Comparison of ENCODE assay signal across 28 cellular contexts in the genomic region with DNA sequence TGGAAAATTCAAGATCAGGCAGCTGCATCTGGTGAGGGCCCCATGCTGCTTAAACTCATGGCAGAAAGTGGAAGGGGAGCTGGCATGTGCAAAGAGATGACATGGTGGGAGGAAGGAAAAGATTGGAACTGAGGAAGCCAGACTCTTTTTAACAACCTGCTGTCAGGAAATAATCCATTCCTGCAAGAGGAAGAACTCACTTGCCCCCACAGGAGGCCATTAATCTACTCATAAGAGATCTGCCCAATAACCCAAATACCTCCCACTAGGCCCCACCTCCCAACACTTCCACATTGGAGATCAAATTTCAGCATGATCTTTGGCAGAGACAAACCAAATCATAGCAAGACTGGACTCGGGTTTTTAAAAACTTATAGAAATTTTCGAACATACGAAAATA.
DNase-seq lines count a peak whose midpoint lies in the region; ATAC-seq, FAIRE-seq and TF ChIP-seq lines count a peak whose summit lies in the region.
"Had no signal": no experiment of that assay in that cellular context is flagged by ENCODE, and none has a peak within 500 bp of the region (broad histone marks: within the 10 kb centered on the region; RNA-seq: fewer than 3 reads in every experiment).

No MANE protein-coding gene starts in this region.

- no peaks in the 10 kb centered on the region for H3K9me1 ChIP-seq in K562 (ENCODE audit: control insufficient read depth, insufficient read depth, low read length)

- no peaks in the 10 kb centered on the region for H4K20me1 ChIP-seq in GM23248 (ENCODE audit: insufficient read depth)
- H4K20me1 ChIP-seq in K562 (replicated peaks; ENCODE audit: control insufficient read depth, insufficient read depth, low read length) = no peaks in the 10 kb centered on the region

- H3K9ac ChIP-seq in GM23248 (no peak overlapping the region), K562 (ENCODE audit: insufficient read depth in 1 of 2, low read depth in 2 of 2, low read length in 2 of 2) (no peak overlapping the region)
- H3K9ac ChIP-seq: KMS-11 had no signal

- POLR2A ChIA-PET in K562 (lab: Yijun Ruan, JAX) = no interaction called here
- POLR2A ChIA-PET in CD4-positive, alpha-beta memory T cell (lab: Charles Lee; ENCODE audit: partially characterized antibody) = no interaction called here

- TF ChIP-seq EP300 in K562 (IDR thresholded peaks at IDR 0.05; ENCODE audit: low read length) = no peak

- H3K9me3 ChIP-seq in GM23248 (ENCODE audit: low read depth) (no peaks in the 10 kb centered on the region), K562 (replicated peaks; ENCODE audit: control insufficient read depth, insufficient read depth, low read depth, low read length) (no peaks in the 10 kb centered on the region), heart right ventricle (no peaks in the 10 kb centered on the region)
- no peaks in the 10 kb centered on the region for H3K9me3 ChIP-seq in CD4-positive, alpha-beta memory T cell (ENCODE audit: control insufficient read depth in 1 of 2, low read length in 2 of 2)
- H3K9me3 ChIP-seq: SJCRH30 had no signal

- H3K9me2 ChIP-seq in GM23248 (ENCODE audit: insufficient read depth) = no peaks in the 10 kb centered on the region

- no peaks in the 10 kb centered on the region for H3K27me3 Mint-ChIP-seq in HFFc6 (ENCODE audit: insufficient read depth)
- H3K27me3 Mint-ChIP-seq in CD4-positive, alpha-beta memory T cell = peaks cover 3 to 9% of the 10 kb centered on the region in 2 donors

- H3K9me3 Mint-ChIP-seq in HFFc6 = no peaks in the 10 kb centered on the region
- no peaks in the 10 kb centered on the region for H3K9me3 Mint-ChIP-seq in CD4-positive, alpha-beta memory T cell
- H3K9me3 Mint-ChIP-seq: T-cell; T-helper 2 cell treated with Interferon-gamma antibody and Interleukin-4, amounts not matched to agents 5 μg/mL and 100 μg/mL, for 36 hours had no signal

- CTCF ChIA-PET in K562 (lab: Yijun Ruan, JAX; ENCODE audit: low intra/inter-chr PET ratio) = interaction anchor here (1.0 kb wide), 1 partner anchor 10 kb away, joined by 5 read pairs; no protein-coding TSS in a partner anchor
- CTCF ChIA-PET in CD4-positive, alpha-beta memory T cell (lab: Charles Lee; ENCODE audit: partially characterized antibody) = interaction anchor here (2.4 to 7.7 kb wide), 2 partner anchors 8 to 11 kb away, joined by 10 to 89 read pairs; no protein-coding TSS in a partner anchor

- no peaks in the 10 kb centered on the region for H3K27me3 ChIP-seq in GM23248 (replicated peaks; ENCODE audit: insufficient read depth)
- H3K27me3 ChIP-seq in K562 (ENCODE audit: control insufficient read depth in 2 of 2, insufficient read depth in 2 of 2, low read length in 2 of 2) = no peaks in the 10 kb centered on the region
- no peaks in the 10 kb centered on the region for H3K27me3 ChIP-seq in CD4-positive, alpha-beta memory T cell (ENCODE audit: insufficient read depth, low read length)
- peaks cover 0 to 8% (median under 1%) of the 10 kb centered on the region in 7 donors for H3K27me3 ChIP-seq in heart right ventricle
- H3K27me3 ChIP-seq: SJCRH30 had no signal

- intact Hi-C loops in K562 (cut with micrococcal nuclease) = no loop called here
- intact Hi-C loops in CD4-positive, alpha-beta memory T cell (cut with micrococcal nuclease) = no loop called here
- intact Hi-C loops in heart right ventricle (cut with DNase I) = loop anchor here in 1 of 10 donors (10.0 kb wide), 1 partner anchor 923 kb away; no protein-coding TSS in a partner anchor

- no peak for TF ChIP-seq POLR2A in K562 (conservative IDR thresholded peaks at IDR 0.05)

- peak overlapping the region; percentile 93 for H3K27ac Mint-ChIP-seq in HFFc6
- peak overlapping the region in 1 of 7 donors; percentile 62 for H3K27ac Mint-ChIP-seq in CD4-positive, alpha-beta memory T cell
- H3K27ac Mint-ChIP-seq: B cell; T-cell; T-helper 2 cell treated with Interferon-gamma antibody and Interleukin-4, amounts not matched to agents 5 μg/mL and 100 μg/mL, for 36 hours had no signal

- no TSS peak for BruUV-seq in K562 (replicated peaks; lab: Mats Ljungman, UMichigan)

- H3K4me1 Mint-ChIP-seq in HFFc6 (ENCODE audit: low read depth) = peaks cover 99% of the 10 kb centered on the region
- no peaks in the 10 kb centered on the region for H3K4me1 Mint-ChIP-seq in CD4-positive, alpha-beta memory T cell
- H3K4me1 Mint-ChIP-seq: B cell had no signal

- peak overlapping the region; percentile 26; the same call in 1 of the 2 replicates for H3K4me3 Mint-ChIP-seq in HFFc6
- no peak overlapping the region for H3K4me3 Mint-ChIP-seq in CD4-positive, alpha-beta memory T cell
- H3K4me3 Mint-ChIP-seq: B cell; T-cell; T-helper 2 cell treated with Interferon-gamma antibody and Interleukin-4, amounts not matched to agents 5 μg/mL and 100 μg/mL, for 36 hours had no signal

- WGBS in GM23248 (ENCODE audit: low coverage in 1 of 2, low lambda C conversion rate in 2 of 2, missing lambda C conversion rate in 2 of 2), 2 experiments = 79 to 83% methylated on average over 3 of the region's 3 CpGs
- 19% methylated on average over 3 of the region's 3 CpGs for WGBS in K562 (ENCODE audit: insufficient coverage, low coverage, missing lambda C conversion rate)
- 83 to 90% methylated on average over 3 of the region's 3 CpGs for WGBS in heart right ventricle, 2 donors

- TF ChIP-seq CTCF in HFFc6 (IDR thresholded peaks at IDR 0.05) (no peak), K562 (IDR thresholded peaks at IDR 0.05 in 2 of 3, conservative IDR thresholded peaks at IDR 0.05 in 1 of 3; ENCODE audit: insufficient read depth in 2 of 3, low read depth in 1 of 3, low read length in 3 of 3) (no peak), heart right ventricle (IDR thresholded peaks at IDR 0.05) (no peak)

- H2AFZ ChIP-seq in GM23248 = no peak overlapping the region
- H2AFZ ChIP-seq in K562 (ENCODE audit: low read depth, low read length) = peak overlapping the region; percentile 69

- H3K36me3 Mint-ChIP-seq in HFFc6 (ENCODE audit: low read depth) = no peaks in the 10 kb centered on the region
- H3K36me3 Mint-ChIP-seq in CD4-positive, alpha-beta memory T cell = no peaks in the 10 kb centered on the region
- H3K36me3 Mint-ChIP-seq: T-cell had no signal

- peaks cover 82% of the 10 kb centered on the region for H3K4me1 ChIP-seq in GM23248 (ENCODE audit: insufficient read depth)
- peaks cover 6 to 28% of the 10 kb centered on the region in 2 experiments; a peak in 4 of 5 replicates for H3K4me1 ChIP-seq in K562 (replicated peaks in 1 of 2; ENCODE audit: control insufficient read depth in 2 of 2, insufficient read depth in 2 of 2, low read length in 2 of 2)
- no peaks in the 10 kb centered on the region for H3K4me1 ChIP-seq in CD4-positive, alpha-beta memory T cell (ENCODE audit: insufficient read depth, low read length)
- no peaks in the 10 kb centered on the region for H3K4me1 ChIP-seq in heart right ventricle

- H3K36me3 ChIP-seq in GM23248 (ENCODE audit: low read depth) = no peaks in the 10 kb centered on the region
- H3K36me3 ChIP-seq in K562 (ENCODE audit: control insufficient read depth, insufficient read depth, low read length) = no peaks in the 10 kb centered on the region
- no peaks in the 10 kb centered on the region for H3K36me3 ChIP-seq in CD4-positive, alpha-beta memory T cell (ENCODE audit: insufficient read depth, low read length)
- H3K36me3 ChIP-seq in heart right ventricle = no peaks in the 10 kb centered on the region
- H3K36me3 ChIP-seq: SJCRH30 had no signal

- H3K27ac ChIP-seq in GM23248 (peak overlapping the region; percentile 42; the same call in 1 of the 2 replicates), K562 (ENCODE audit: extremely low read depth, low read depth, low read length) (peak overlapping the region; percentile 11; the same call in 1 of the 3 replicates), heart right ventricle (no peak overlapping the region)
- H3K27ac ChIP-seq in CD4-positive, alpha-beta memory T cell (ENCODE audit: low read depth, low read length) = no peak overlapping the region
- H3K27ac ChIP-seq: C4-2B, KMS-11, SJCRH30 had no signal

- TF ChIP-seq RAD21 in K562 (CRISPR knock-in tag; conservative IDR thresholded peaks at IDR 0.05 in 1 of 2, IDR thresholded peaks at IDR 0.05 in 1 of 2) = no peak

- H3K79me2 ChIP-seq in GM23248 (ENCODE audit: insufficient read depth) = no peaks in the 10 kb centered on the region
- H3K79me2 ChIP-seq in K562 (ENCODE audit: control insufficient read depth, insufficient read depth, low read length) = no peaks in the 10 kb centered on the region

- peak; percentile 12 for DNase-seq in GM23248
- DNase-seq in HFFc6 = peak; percentile 17
- DNase-seq in NCI-H82 (lab: John Stamatoyannopoulos, UW) = peak; percentile 82
- DNase-seq in K562 (ENCODE audit: extremely low read depth in 1 of 4, low spot score in 3 of 4) = peak in 1 of 4 experiments; percentile 53
- DNase-seq in CD4-positive, alpha-beta memory T cell = no peak
- DNase-seq in GF-D8 (lab: John Stamatoyannopoulos, UW) = no peak
- DNase-seq in heart right ventricle = no peak
- DNase-seq in RCC 7860 (ENCODE audit: low spot score) = no peak
- DNase-seq: Calu3, GOT3, NCI-H1048, NCI-H1417, NCI-H1694, NCI-H2029 treated with DMSO at 0.1 percent for 48 hours, NCI-H2171, NCI-H526 treated with DMSO at 0.1 percent for 48 hours, T-cell had no signal

- in situ Hi-C loops in GM23248 (cut with MboI) (no loop called here), K562 (cut with MboI) (loop anchor here (25.0 kb wide), 1 partner anchor 916 kb away; no protein-coding TSS in a partner anchor)

- H3K4me2 ChIP-seq in GM23248 (ENCODE audit: unreplicated experiment) (peak overlapping the region; percentile 46), K562 (ENCODE audit: insufficient read depth, low read length) (no peak overlapping the region)
- H3K4me2 ChIP-seq: KMS-11 had no signal

- peaks cover 91% of the 10 kb centered on the region for H3F3A ChIP-seq in GM23248 (ENCODE audit: insufficient read depth)

- ATAC-seq in K562 (peak; percentile 69), heart right ventricle (no peak)
- ATAC-seq: GM12878, HCT116, PC-3, Right ventricle myocardium inferior, T-cell had no signal

- no peak overlapping the region for H3K4me3 ChIP-seq in GM23248
- H3K4me3 ChIP-seq in K562 = no peak overlapping the region
- no peak overlapping the region for H3K4me3 ChIP-seq in CD4-positive, alpha-beta memory T cell (ENCODE audit: low read length in 2 of 2)
- no peak overlapping the region for H3K4me3 ChIP-seq in heart right ventricle
- H3K4me3 ChIP-seq: GM12878, SJCRH30 had no signal

- peak; percentile 58 for FAIRE-seq in K562 (lab: Jason Lieb, UNC)
- no peak for FAIRE-seq in RCC 7860 (lab: Jason Lieb, UNC)
- FAIRE-seq: G401.6, GM12878, HTR-8/SVneo had no signal

TF ChIP-seq in K562, 482 proteins besides CTCF, POLR2A, EP300 and RAD21 (continues in another document):
- TF ChIP-seq HEY1 (CRISPR knock-in tag; IDR thresholded peaks at IDR 0.05; ENCODE audit: borderline replicate concordance) = no peak
- no peak for TF ChIP-seq RBM22 (IDR thresholded peaks at IDR 0.05; ENCODE audit: low read depth, low read length, poor library complexity, severe bottlenecking)
- TF ChIP-seq HMG20B (CRISPR knock-in tag; IDR thresholded peaks at IDR 0.05) = no peak
- TF ChIP-seq ETV6 (IDR thresholded peaks at IDR 0.05; ENCODE audit: borderline replicate concordance in 1 of 2, low read depth in 2 of 2, low read length in 1 of 2) = no peak
- TF ChIP-seq ETV6 (CRISPR knock-in tag; IDR thresholded peaks at IDR 0.05; ENCODE audit: borderline replicate concordance) = no peak
- 0 out of 2 replicates have a peak, but pooled peaks have one; percentile 7 for TF ChIP-seq SNIP1 (IDR thresholded peaks at IDR 0.05; ENCODE audit: low read depth)

Comparison
In these comparisons a context has a peak if more than half of its experiments do, and no peak if none do; other contexts are left out.
1. DNase-seq: peak in GM23248 (single experiment), HFFc6 (single experiment) and NCI-H82 (single experiment); none in CD4-positive, alpha-beta memory T cell (0 of 5), GF-D8 (single experiment), heart right ventricle (0 of 2) and RCC 7860 (single experiment).
2. H3K27ac ChIP-seq: peak in GM23248 (single experiment) and K562 (single experiment); none in CD4-positive, alpha-beta memory T cell (single experiment) and heart right ventricle (0 of 10).